ENCODE assay signal across 19 cellular contexts in genomic region chr1:5563861-5564577, GRCh38.
DNase-seq lines count a peak whose midpoint lies in the region; ATAC-seq and TF ChIP-seq lines count a peak whose summit lies in the region.
"Had no signal": no experiment of that assay in that cellular context is flagged by ENCODE, and none has a peak within 500 bp of the region (broad histone marks: within the 10 kb centered on the region; RNA-seq: fewer than 3 reads in every experiment).

No MANE protein-coding gene starts in this region.

- no peak overlapping the region for H3K14ac ChIP-seq in H9 (ENCODE audit: insufficient read depth, low read length)

- H4K91ac ChIP-seq in H9 (ENCODE audit: insufficient read length, low read depth, low read length) = no peak overlapping the region

- no peak overlapping the region for H3K4me2 ChIP-seq in H9 (ENCODE audit: insufficient read depth, insufficient read length, low read length)
- H3K4me2 ChIP-seq: A549; BLaER1 treated with 17β-estradiol and CSF1 and Interleukin-3, amounts not matched to agents 10 nM and 100 nM had no signal

- no peaks in the 10 kb centered on the region for H3K36me3 ChIP-seq in right atrium auricular region
- H3K36me3 ChIP-seq: BLaER1 treated with 17β-estradiol and CSF1 and Interleukin-3, amounts not matched to agents 10 nM and 100 nM had no signal

- H3K27ac ChIP-seq in right atrium auricular region (no peak overlapping the region), right cardiac atrium (ENCODE audit: low read length) (no peak overlapping the region), H9 (ENCODE audit: insufficient read length, low read depth, low read length) (no peak overlapping the region)
- H3K27ac ChIP-seq: 22Rv1; A549; BLaER1 treated with 17β-estradiol and CSF1 and Interleukin-3, amounts not matched to agents 10 nM and 100 nM; C4-2B had no signal

- TF ChIP-seq CTCF in right atrium auricular region (IDR thresholded peaks at IDR 0.05) (no peak), type B pancreatic cell (conservative IDR thresholded peaks at IDR 0.05) (no peak), H9 (conservative IDR thresholded peaks at IDR 0.05) (no peak)

- H3K36me3 Mint-ChIP-seq in activated CD4-positive, alpha-beta T cell treated with anti-CD3 and anti-CD28 coated beads, Interleukin-2, amount 10 ng/mL, durations not matched to agents 24 days and 14 days (ENCODE audit: low read depth) = no peaks in the 10 kb centered on the region
- H3K36me3 Mint-ChIP-seq in type B pancreatic cell = no peaks in the 10 kb centered on the region
- H3K36me3 Mint-ChIP-seq in H9 (ENCODE audit: insufficient read depth in 1 of 3, low read depth in 3 of 3) = peaks cover 0 to 1% (median under 1%) of the 10 kb centered on the region in 3 experiments; a peak in 2 of 7 replicates
- H3K36me3 Mint-ChIP-seq: CD8-positive, alpha-beta T cell had no signal

- no peaks in the 10 kb centered on the region for H3K79me2 ChIP-seq in H9 (ENCODE audit: insufficient read depth, low read length)

- peaks cover 0 to 7% of the 10 kb centered on the region in 2 donors for H3K9me3 ChIP-seq in right atrium auricular region
- no peaks in the 10 kb centered on the region for H3K9me3 ChIP-seq in right cardiac atrium (ENCODE audit: control insufficient read depth, low read length)
- H3K9me3 ChIP-seq in H9 (ENCODE audit: control insufficient read depth, low read depth, low read length) = no peaks in the 10 kb centered on the region
- H3K9me3 ChIP-seq: A549, Caco-2 had no signal

- DNase-seq in activated CD4-positive, alpha-beta T cell treated with anti-CD3 and anti-CD28 coated beads, Interleukin-2, amount 10 ng/mL, durations not matched to agents 24 days and 14 days = peak; percentile 41
- no peak for DNase-seq in activated CD4-positive, alpha-beta T cell treated with anti-CD3 and anti-CD28 coated beads, Interleukin-2, amount 50 U/mL, for 1 hour
- DNase-seq in right atrium auricular region (ENCODE audit: low spot score) = peak; percentile 48
- DNase-seq in right cardiac atrium = no peak
- DNase-seq in type B pancreatic cell (ENCODE audit: extremely low spot score, unreplicated experiment) = peak; percentile 31
- DNase-seq in H9 = no peak
- DNase-seq: AML-193; Caco-2; Calu3; CD4-positive, alpha-beta T cell; CD8-positive, alpha-beta T cell; DMS79 treated with DMSO at 0.1 percent for 48 hours; GF-D8 had no signal

- no peak overlapping the region for H2BK20ac ChIP-seq in H9 (ENCODE audit: low read depth, low read length, poor library complexity, severe bottlenecking)

- H3K4ac ChIP-seq in H9 (ENCODE audit: low read depth, low read length) = no peak overlapping the region

- no peaks in the 10 kb centered on the region for H3K79me1 ChIP-seq in H9 (ENCODE audit: insufficient read depth, low read depth, low read length, poor library complexity, severe bottlenecking)

- H3K56ac ChIP-seq in H9 (ENCODE audit: insufficient read length, low read depth, low read length) = no peak overlapping the region

- H2AK5ac ChIP-seq in H9 (ENCODE audit: insufficient read length, low read length) = no peak overlapping the region

- H2BK5ac ChIP-seq in H9 (ENCODE audit: insufficient read length, low read length) = no peak overlapping the region

- H3K27me3 Mint-ChIP-seq in activated CD4-positive, alpha-beta T cell treated with anti-CD3 and anti-CD28 coated beads, Interleukin-2, amount 10 ng/mL, durations not matched to agents 24 days and 14 days = no peaks in the 10 kb centered on the region
- H3K27me3 Mint-ChIP-seq in type B pancreatic cell = peaks cover 5% of the 10 kb centered on the region
- H3K27me3 Mint-ChIP-seq in H9 (ENCODE audit: low read depth) = peaks cover 7% of the 10 kb centered on the region

- H2BK15ac ChIP-seq in H9 (ENCODE audit: low read depth, low read length) = no peak overlapping the region

- H3K4me1 ChIP-seq in right atrium auricular region (no peaks in the 10 kb centered on the region), right cardiac atrium (ENCODE audit: control insufficient read depth, insufficient read depth, low read length) (no peaks in the 10 kb centered on the region), H9 (ENCODE audit: insufficient read depth, low read length) (no peaks in the 10 kb centered on the region)
- H3K4me1 ChIP-seq: A549; BLaER1 treated with 17β-estradiol and CSF1 and Interleukin-3, amounts not matched to agents 10 nM and 100 nM; Caco-2 had no signal

- H3T11ph ChIP-seq in H9 (ENCODE audit: low read length) = no peak overlapping the region

- H2BK120ac ChIP-seq in H9 (ENCODE audit: low read depth, low read length, poor library complexity, severe bottlenecking) = no peak overlapping the region

- no peak overlapping the region for H3K27ac Mint-ChIP-seq in activated CD4-positive, alpha-beta T cell treated with anti-CD3 and anti-CD28 coated beads, Interleukin-2, amount 10 ng/mL, durations not matched to agents 24 days and 14 days
- H3K27ac Mint-ChIP-seq in type B pancreatic cell (no peak overlapping the region), H9 (no peak overlapping the region)
- H3K27ac Mint-ChIP-seq: B cell; CD4-positive, alpha-beta T cell; CD8-positive, alpha-beta T cell had no signal

- H3K23me2 ChIP-seq in H9 (ENCODE audit: insufficient read length, low read depth, low read length, poor library complexity, severe bottlenecking) = no peaks in the 10 kb centered on the region

- no peak overlapping the region for H3K9ac ChIP-seq in H9 (ENCODE audit: extremely low read depth, insufficient read length, low read length)
- H3K9ac ChIP-seq: BLaER1 treated with 17β-estradiol and CSF1 and Interleukin-3, amounts not matched to agents 10 nM and 100 nM had no signal

- WGBS in right cardiac atrium = 83% methylated on average over 14 of the region's 14 CpGs
- no CpG with 5 or more reads among the region's 14 CpGs for WGBS in H9 (ENCODE audit: extremely low coverage, insufficient read length, low lambda C conversion rate)

- intact Hi-C loops in activated CD4-positive, alpha-beta T cell treated with anti-CD3 and anti-CD28 coated beads, Interleukin-2, amount 10 ng/mL, durations not matched to agents 24 days and 14 days (cut with micrococcal nuclease) = no loop called here
- intact Hi-C loops in right cardiac atrium (cut with DNase I) = no loop called here

- no peak overlapping the region for H4K5ac ChIP-seq in H9 (ENCODE audit: insufficient read length, low read depth, low read length)

- no peak overlapping the region for H3K18ac ChIP-seq in H9 (ENCODE audit: insufficient read length, low read depth, low read length)

- no peak overlapping the region for H3K4me3 ChIP-seq in right atrium auricular region
- H3K4me3 ChIP-seq in right cardiac atrium (ENCODE audit: low read length) = no peak overlapping the region
- H3K4me3 ChIP-seq: A549; BLaER1 treated with 17β-estradiol and CSF1 and Interleukin-3, amounts not matched to agents 10 nM and 100 nM had no signal

- H3K9me3 Mint-ChIP-seq in activated CD4-positive, alpha-beta T cell treated with anti-CD3 and anti-CD28 coated beads, Interleukin-2, amount 10 ng/mL, durations not matched to agents 24 days and 14 days = peaks cover under 1% of the 10 kb centered on the region
- H3K9me3 Mint-ChIP-seq in type B pancreatic cell (no peaks in the 10 kb centered on the region), H9 (peaks cover 8 to 10% of the 10 kb centered on the region in 2 experiments)

- H3K23ac ChIP-seq in H9 (ENCODE audit: insufficient read length, low read depth, low read length) = no peak overlapping the region

- no peak overlapping the region for H3K4me3 Mint-ChIP-seq in activated CD4-positive, alpha-beta T cell treated with anti-CD3 and anti-CD28 coated beads, Interleukin-2, amount 10 ng/mL, durations not matched to agents 24 days and 14 days
- H3K4me3 Mint-ChIP-seq in type B pancreatic cell = no peak overlapping the region
- H3K4me3 Mint-ChIP-seq in H9 = no peak overlapping the region
- H3K4me3 Mint-ChIP-seq: B cell; CD4-positive, alpha-beta T cell; CD8-positive, alpha-beta T cell had no signal

- H2BK12ac ChIP-seq in H9 (ENCODE audit: insufficient read length, low read depth, low read length) = no peak overlapping the region

- H4K20me1 ChIP-seq in H9 (ENCODE audit: control insufficient read depth, insufficient read depth, insufficient read length) = no peaks in the 10 kb centered on the region
- H4K20me1 ChIP-seq: BLaER1 treated with 17β-estradiol and CSF1 and Interleukin-3, amounts not matched to agents 10 nM and 100 nM had no signal

- H4K8ac ChIP-seq in H9 (replicated peaks; ENCODE audit: insufficient read length, low read depth, low read length) = no peak overlapping the region

- ATAC-seq in right cardiac atrium = no peak
- ATAC-seq in GM18870 (IDR thresholded peaks at IDR 0.05; ENCODE audit: unreplicated experiment) = no peak
- ATAC-seq: A549; CD8-positive, alpha-beta T cell had no signal

- H3K4me1 Mint-ChIP-seq in activated CD4-positive, alpha-beta T cell treated with anti-CD3 and anti-CD28 coated beads, Interleukin-2, amount 10 ng/mL, durations not matched to agents 24 days and 14 days = no peaks in the 10 kb centered on the region
- H3K4me1 Mint-ChIP-seq in type B pancreatic cell (ENCODE audit: unreplicated experiment) (no peaks in the 10 kb centered on the region), H9 (no peaks in the 10 kb centered on the region)
- H3K4me1 Mint-ChIP-seq: B cell had no signal

- H3K27me3 ChIP-seq in right atrium auricular region (no peaks in the 10 kb centered on the region), right cardiac atrium (ENCODE audit: control insufficient read depth, insufficient read depth) (no peaks in the 10 kb centered on the region), H9 (ENCODE audit: insufficient read depth, low read length) (no peaks in the 10 kb centered on the region)
- H3K27me3 ChIP-seq: BLaER1 treated with 17β-estradiol and CSF1 and Interleukin-3, amounts not matched to agents 10 nM and 100 nM had no signal

- H2AFZ ChIP-seq in H9 (ENCODE audit: low read length) = no peak overlapping the region

Comparison
In these comparisons a context has a peak if more than half of its experiments do, and no peak if none do; other contexts are left out.
1. DNase-seq: peak in activated CD4-positive, alpha-beta T cell treated with anti-CD3 and anti-CD28 coated beads, Interleukin-2, amount 10 ng/mL, durations not matched to agents 24 days and 14 days (single experiment), right atrium auricular region (single experiment) and type B pancreatic cell (single experiment); none in activated CD4-positive, alpha-beta T cell treated with anti-CD3 and anti-CD28 coated beads, Interleukin-2, amount 50 U/mL, for 1 hour (single experiment), right cardiac atrium (0 of 3) and H9 (single experiment).